ENCODE assay signal across 1 cellular context in genomic region chr5:108726446-108727091, GRCh38.
TF ChIP-seq lines count a peak whose summit lies in the region.

No MANE protein-coding gene starts in this region.

TF ChIP-seq in GM12878, 131 proteins besides CTCF, POLR2A, EP300 and RAD21 (continued from another document):
- TF ChIP-seq CEBPZ (IDR thresholded peaks at IDR 0.05; ENCODE audit: low read depth, low read length) (no peak), SRF (IDR thresholded peaks at IDR 0.05; ENCODE audit: low read depth in 2 of 2, low read length in 2 of 2) (no peak), ASH2L (IDR thresholded peaks at IDR 0.05; ENCODE audit: borderline replicate concordance, low read depth) (no peak), HDAC2 (IDR thresholded peaks at IDR 0.05) (no peak), TCF12 (IDR thresholded peaks at IDR 0.05; ENCODE audit: low read depth, low read length) (no peak), EED (IDR thresholded peaks at IDR 0.05; ENCODE audit: low read depth) (0 out of 2 replicates have a peak, but pooled peaks have one; percentile 29), NR2F1 (conservative IDR thresholded peaks at IDR 0.05) (no peak), PAX8 (IDR thresholded peaks at IDR 0.05) (no peak), ZSCAN29 (IDR thresholded peaks at IDR 0.05) (no peak), CEBPB (IDR thresholded peaks at IDR 0.05; ENCODE audit: borderline replicate concordance in 1 of 2, low read depth in 2 of 2, low read length in 2 of 2) (no peak), E4F1 (IDR thresholded peaks at IDR 0.05; ENCODE audit: borderline replicate concordance, partially characterized antibody) (no peak), SMAD5 (IDR thresholded peaks at IDR 0.05; ENCODE audit: low read depth) (no peak), USF1 (IDR thresholded peaks at IDR 0.05; ENCODE audit: borderline replicate concordance, extremely low read length, insufficient read depth, low read depth, low read length) (no peak), KLF5 (IDR thresholded peaks at IDR 0.05; ENCODE audit: partially characterized antibody) (no peak), BCLAF1 (IDR thresholded peaks at IDR 0.05) (no peak), SMARCA5 (IDR thresholded peaks at IDR 0.05) (no peak), CBX3 (IDR thresholded peaks at IDR 0.05; ENCODE audit: borderline replicate concordance, low read depth) (no peak), SUZ12 (IDR thresholded peaks at IDR 0.05; ENCODE audit: unreplicated experiment) (no peak), SKIL (IDR thresholded peaks at IDR 0.05; ENCODE audit: low read depth, poor library complexity, severe bottlenecking) (no peak), NFIC (IDR thresholded peaks at IDR 0.05; ENCODE audit: low read depth, low read length) (0 out of 2 replicates have a peak, but pooled peaks have one; percentile 23)
